Comparison of ENCODE assay signal across 16 cellular contexts in the genomic region with DNA sequence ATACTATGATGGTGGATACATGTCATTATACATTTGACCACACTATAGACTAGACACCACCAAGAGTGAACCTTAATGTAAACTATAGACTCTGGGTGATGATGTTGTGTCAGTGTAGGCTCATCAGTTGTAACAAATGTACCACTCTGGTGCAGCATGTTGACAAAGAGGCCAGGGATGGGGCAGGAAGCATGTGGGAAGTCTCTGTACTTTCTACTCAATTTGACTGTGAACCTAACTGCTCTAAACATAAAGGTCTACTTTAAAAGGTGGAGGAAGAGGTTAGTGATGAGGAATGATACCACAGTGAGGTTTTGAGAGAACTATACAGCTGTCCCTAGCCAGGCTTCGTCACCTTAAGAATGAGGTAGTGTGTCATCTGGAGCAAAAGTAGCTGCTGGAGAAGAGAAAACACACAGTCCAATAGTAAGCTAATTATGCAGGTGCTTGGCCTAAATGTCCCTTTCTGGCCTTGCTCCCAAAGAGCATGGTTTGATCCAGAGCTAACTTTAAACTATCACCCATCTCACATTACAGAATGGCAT. TPM values are rescaled to one million over a fixed set of nuclear protein-coding genes. Genes with fewer than 3 reads are reported as not detected.
A peak's percentile ranks its signal among the peaks of the same experiment; 100 is the strongest.
DNase-seq lines count a peak whose midpoint lies in the region; ATAC-seq and TF ChIP-seq lines count a peak whose summit lies in the region.
"Had no signal": no experiment of that assay in that cellular context is flagged by ENCODE, and none has a peak within 500 bp of the region (broad histone marks: within the 10 kb centered on the region; RNA-seq: fewer than 3 reads in every experiment).

No MANE protein-coding gene starts in this region.

- no peaks in the 10 kb centered on the region for H3K4me1 ChIP-seq in right lobe of liver
- H3K4me1 ChIP-seq: upper lobe of left lung had no signal

- intact Hi-C loops in activated CD4-positive, alpha-beta T cell treated with anti-CD3 and anti-CD28 coated beads for 36 hours (cut with DNase I, micrococcal nuclease) = loop anchor here in 1 of 2 experiments (10.0 kb wide), 1 partner anchor 67 kb away; no protein-coding TSS in a partner anchor
- intact Hi-C loops in right lobe of liver (cut with DNase I) = no loop called here

- peaks cover 22% of the 10 kb centered on the region for H3K4me1 Mint-ChIP-seq in activated CD4-positive, alpha-beta T cell treated with anti-CD3 and anti-CD28 coated beads for 36 hours
- H3K4me1 Mint-ChIP-seq: activated B cell treated with CpG ODN at 0.5 μM for 24 hours had no signal

- no peaks in the 10 kb centered on the region for H3K27me3 ChIP-seq in right lobe of liver
- H3K27me3 ChIP-seq: SJSA1, upper lobe of left lung had no signal

- H3K27ac ChIP-seq in right lobe of liver (no peak overlapping the region), substantia nigra (ENCODE audit: low read depth, low read length, poor library complexity, severe bottlenecking) (no peak overlapping the region)
- H3K27ac ChIP-seq: SJSA1, upper lobe of left lung had no signal

- H3K27ac Mint-ChIP-seq in activated CD4-positive, alpha-beta T cell treated with anti-CD3 and anti-CD28 coated beads for 36 hours = peak overlapping the region; percentile 56
- H3K27ac Mint-ChIP-seq: activated B cell treated with CpG ODN at 0.5 μM for 24 hours; effector memory CD8-positive, alpha-beta T cell had no signal

- H3K9me3 ChIP-seq in right lobe of liver = no peaks in the 10 kb centered on the region
- H3K9me3 ChIP-seq: SJSA1, upper lobe of left lung had no signal

- H3K9me3 Mint-ChIP-seq in activated CD4-positive, alpha-beta T cell treated with anti-CD3 and anti-CD28 coated beads for 36 hours (ENCODE audit: low read depth) = no peaks in the 10 kb centered on the region
- H3K9me3 Mint-ChIP-seq: activated B cell treated with CpG ODN at 0.5 μM for 24 hours; effector memory CD8-positive, alpha-beta T cell had no signal

- POLR2A ChIA-PET in activated CD4-positive, alpha-beta T cell treated with anti-CD3 and anti-CD28 coated beads for 36 hours (lab: Charles Lee) = no interaction called here

- no peak for TF ChIP-seq CTCF in right lobe of liver (IDR thresholded peaks at IDR 0.05)

- CTCF ChIA-PET in activated CD4-positive, alpha-beta T cell treated with anti-CD3 and anti-CD28 coated beads for 36 hours (lab: Charles Lee) = interaction anchor here (0.6 to 0.7 kb wide), 3 partner anchors 40 to 210 kb away, joined by 3 read pairs; no protein-coding TSS in a partner anchor

- H3K36me3 Mint-ChIP-seq in activated CD4-positive, alpha-beta T cell treated with anti-CD3 and anti-CD28 coated beads for 36 hours (ENCODE audit: low read depth) = peaks cover 4% of the 10 kb centered on the region

- H3K4me3 Mint-ChIP-seq in activated CD4-positive, alpha-beta T cell treated with anti-CD3 and anti-CD28 coated beads for 36 hours = no peak overlapping the region
- H3K4me3 Mint-ChIP-seq: activated B cell treated with CpG ODN at 0.5 μM for 24 hours had no signal

- no peak overlapping the region for H3K4me3 ChIP-seq in right lobe of liver
- H3K4me3 ChIP-seq: SJSA1, upper lobe of left lung had no signal

- peak; percentile 98 for ATAC-seq in activated CD4-positive, alpha-beta T cell treated with anti-CD3 and anti-CD28 coated beads for 36 hours
- ATAC-seq in GM21423 (IDR thresholded peaks at IDR 0.05; ENCODE audit: unreplicated experiment) (peak; percentile 80), HG03432 (IDR thresholded peaks at IDR 0.05; ENCODE audit: unreplicated experiment) (peak; percentile 65), right lobe of liver (no peak), GM21786 (IDR thresholded peaks at IDR 0.05; ENCODE audit: unreplicated experiment) (no peak)
- ATAC-seq: effector memory CD8-positive, alpha-beta T cell had no signal

- WGBS in right lobe of liver (ENCODE audit: insufficient coverage, low coverage, low lambda C conversion rate, missing lambda C conversion rate) = 100% methylated on average over 1 of the region's 1 CpG

- peaks cover 0 to 2% (median 0%) of the 10 kb centered on the region in 4 donors for H3K36me3 ChIP-seq in right lobe of liver
- H3K36me3 ChIP-seq: SJSA1 had no signal

- DNase-seq in activated CD4-positive, alpha-beta T cell treated with anti-CD3 and anti-CD28 coated beads for 36 hours = peak; percentile 54
- DNase-seq in activated CD4-positive, alpha-beta T cell treated with anti-CD3 and anti-CD28 coated beads for 4 hours = no peak
- DNase-seq in myocyte (ENCODE audit: low read depth) (peak; percentile 10), right lobe of liver (no peak), substantia nigra (lab: John Stamatoyannopoulos, UW) (no peak)
- DNase-seq: activated B cell treated with CpG ODN at 0.5 μM for 24 hours; DMS 273 treated with DMSO at 0.1 percent for 48 hours; effector memory CD8-positive, alpha-beta T cell; hypothalamus; Karpas-422; NCI-H226; upper lobe of left lung had no signal

- no peaks in the 10 kb centered on the region for H3K27me3 Mint-ChIP-seq in activated CD4-positive, alpha-beta T cell treated with anti-CD3 and anti-CD28 coated beads for 36 hours
- H3K27me3 Mint-ChIP-seq: activated B cell treated with CpG ODN at 0.5 μM for 24 hours; effector memory CD8-positive, alpha-beta T cell had no signal

- TF ChIP-seq POLR2A in right lobe of liver (IDR thresholded peaks at IDR 0.05) = no peak

RNA-seq across cellular contexts. Expression of gene GRSF1, which starts 38.4 kb away (rescaled TPM):
- 100 to 1,000 TPM in 1 of 2 experiments, 10 to 100 TPM in 1; 96.8 to 115 TPM for total RNA-seq in activated CD4-positive, alpha-beta T cell treated with anti-CD3 and anti-CD28 coated beads for 36 hours
- 194 and 204 TPM in 2 replicates for total RNA-seq in myocyte
- 75.9 TPM for polyA plus RNA-seq in myocyte (2012)
- 10 to 100 TPM; 26.8 to 42.2 (median 34.2) TPM for total RNA-seq in right lobe of liver

Comparison
In these comparisons a context has a peak if more than half of its experiments do, and no peak if none do; other contexts are left out.
1. DNase-seq: peak in activated CD4-positive, alpha-beta T cell treated with anti-CD3 and anti-CD28 coated beads for 36 hours (single experiment) and myocyte (single experiment); none in activated CD4-positive, alpha-beta T cell treated with anti-CD3 and anti-CD28 coated beads for 4 hours (0 of 2), right lobe of liver (0 of 3) and substantia nigra (0 of 49).
2. ATAC-seq: peak in activated CD4-positive, alpha-beta T cell treated with anti-CD3 and anti-CD28 coated beads for 36 hours (single experiment), GM21423 (single experiment) and HG03432 (single experiment); none in right lobe of liver (0 of 4) and GM21786 (single experiment).